ENCODE assay signal across 10 cellular contexts in the genomic region with DNA sequence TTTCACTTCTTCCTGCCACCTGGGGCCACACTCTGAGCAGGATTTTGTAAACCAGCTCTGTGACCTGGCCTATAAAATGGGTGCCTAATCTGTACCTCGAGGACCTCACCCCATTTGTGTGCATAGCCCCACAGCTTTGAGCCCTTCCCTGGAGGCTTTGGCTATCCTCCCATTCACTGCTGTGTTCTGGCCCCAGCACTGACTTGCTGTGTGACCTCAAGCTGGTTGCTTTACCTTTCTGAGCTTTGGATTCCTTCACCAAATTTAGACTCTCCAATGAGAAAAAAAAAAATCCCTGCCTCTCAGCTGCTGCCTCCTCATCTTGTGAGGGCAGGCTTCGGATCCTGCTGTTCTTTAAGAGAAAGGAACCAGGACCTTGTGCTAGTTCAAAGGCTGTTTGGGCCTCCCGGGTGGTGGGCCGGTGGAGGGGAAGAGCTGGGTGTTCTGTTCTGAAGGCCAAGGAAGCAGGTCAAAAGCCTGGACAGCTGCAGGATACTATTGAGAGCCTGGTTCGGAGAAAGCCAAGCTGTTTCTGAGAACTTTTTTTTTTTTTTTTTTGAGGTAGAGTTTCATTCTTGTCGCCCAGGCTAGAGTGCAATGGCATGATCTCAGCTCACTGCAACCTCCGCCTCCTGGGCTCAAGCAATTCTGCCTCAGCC. TPM values are rescaled to one million over a fixed set of nuclear protein-coding genes. Genes with fewer than 3 reads are reported as not detected.
A peak's percentile ranks its signal among the peaks of the same experiment; 100 is the strongest.
DNase-seq lines count a peak whose midpoint lies in the region; ATAC-seq, FAIRE-seq and TF ChIP-seq lines count a peak whose summit lies in the region.
"Had no signal": no experiment of that assay in that cellular context is flagged by ENCODE, and none has a peak within 500 bp of the region (broad histone marks: within the 10 kb centered on the region; RNA-seq: fewer than 3 reads in every experiment).

No MANE protein-coding gene starts in this region.

- H3K27ac ChIP-seq in kidney (ENCODE audit: low read depth in 2 of 2, low read length in 2 of 2) (no peak overlapping the region), thymus (ENCODE audit: low read depth) (peak overlapping the region; percentile 38)

- H3K9ac ChIP-seq in kidney (ENCODE audit: low read length in 2 of 2) = no peak overlapping the region

- WGBS in thymus = 90% methylated on average over 7 of the region's 7 CpGs

- peak in 1 of 2 donors; percentile 2 for ATAC-seq in activated T-cell treated with anti-CD3 and anti-CD28 coated beads, Interleukin-2, amount 50 U/mL, for 4 hours
- no peak for ATAC-seq in HG02642 (IDR thresholded peaks at IDR 0.05; ENCODE audit: poor library complexity, unreplicated experiment)

- no peak overlapping the region for H3K4me3 Mint-ChIP-seq in activated T-cell treated with anti-CD3 and anti-CD28 coated beads, Interleukin-2, amount 50 U/mL, for 24 hours
- H3K4me3 Mint-ChIP-seq in activated T-cell treated with anti-CD3 and anti-CD28 coated beads, Interleukin-2, amount 50 U/mL, for 4 hours = peak overlapping the region; percentile 8

- H3K4me1 ChIP-seq in kidney (ENCODE audit: control insufficient read depth in 1 of 2, insufficient read depth in 1 of 2, low read depth in 1 of 2, low read length in 2 of 2) (peaks cover 30 to 48% of the 10 kb centered on the region in 2 donors), thymus (ENCODE audit: control insufficient read depth, insufficient read depth, low read length) (peaks cover 22% of the 10 kb centered on the region)

- H3K27me3 Mint-ChIP-seq in activated T-cell treated with anti-CD3 and anti-CD28 coated beads, Interleukin-2, amount 50 U/mL, for 24 hours = no peaks in the 10 kb centered on the region
- no peaks in the 10 kb centered on the region for H3K27me3 Mint-ChIP-seq in activated T-cell treated with anti-CD3 and anti-CD28 coated beads, Interleukin-2, amount 50 U/mL, for 4 hours (ENCODE audit: low read depth)

- H3K36me3 Mint-ChIP-seq in activated T-cell treated with anti-CD3 and anti-CD28 coated beads, Interleukin-2, amount 50 U/mL, for 24 hours (ENCODE audit: low read depth) = peaks cover 58% of the 10 kb centered on the region
- H3K36me3 Mint-ChIP-seq in activated T-cell treated with anti-CD3 and anti-CD28 coated beads, Interleukin-2, amount 50 U/mL, for 4 hours (ENCODE audit: insufficient read depth) = peaks cover 33% of the 10 kb centered on the region

- intact Hi-C loops in kidney (cut with DNase I) = no loop called here

- H3K27ac Mint-ChIP-seq in activated T-cell treated with anti-CD3 and anti-CD28 coated beads, Interleukin-2, amount 50 U/mL, for 24 hours = peak overlapping the region; percentile 90

- FAIRE-seq in kidney (lab: Jason Lieb, UNC) = no peak
- FAIRE-seq: endometrium had no signal

- H3K36me3 ChIP-seq in kidney (ENCODE audit: control insufficient read depth in 1 of 2, insufficient read depth in 2 of 2, low read length in 2 of 2) (peaks cover 15 to 19% of the 10 kb centered on the region in 2 donors), thymus (ENCODE audit: control insufficient read depth, insufficient read depth) (peaks cover 43% of the 10 kb centered on the region)

- TF ChIP-seq CTCF in kidney (IDR thresholded peaks at IDR 0.05; ENCODE audit: borderline replicate concordance, extremely low read depth, insufficient read depth) = no peak

- H3K9me3 ChIP-seq in kidney (ENCODE audit: control insufficient read depth in 1 of 2, low read length in 2 of 2) (no peaks in the 10 kb centered on the region), thymus (ENCODE audit: control insufficient read depth) (no peaks in the 10 kb centered on the region)

- no peaks in the 10 kb centered on the region for H3K9me3 Mint-ChIP-seq in activated T-cell treated with anti-CD3 and anti-CD28 coated beads, Interleukin-2, amount 50 U/mL, for 24 hours
- H3K9me3 Mint-ChIP-seq in activated T-cell treated with anti-CD3 and anti-CD28 coated beads, Interleukin-2, amount 50 U/mL, for 4 hours = no peaks in the 10 kb centered on the region

- no peak for DNase-seq in activated T-cell treated with anti-CD3 and anti-CD28 coated beads, Interleukin-2, amount 50 U/mL, for 24 hours
- DNase-seq in activated T-cell treated with anti-CD3 and anti-CD28 coated beads for 4 hours = no peak
- DNase-seq in activated T-cell treated with anti-CD3 and anti-CD28 coated beads, Interleukin-2, amount 50 U/mL, for 4 hours = no peak
- peak; percentile 9 for DNase-seq in kidney
- no peak for DNase-seq in stimulated activated CD4-positive, alpha-beta T cell treated with anti-CD3 and anti-CD28 coated beads, Interleukin-4, amount 100 ng/mL, for 24 hours
- no peak for DNase-seq in activated gamma-delta T cell (lab: John Stamatoyannopoulos, UW)
- DNase-seq: KG1 had no signal

- H3K4me1 Mint-ChIP-seq in activated T-cell treated with anti-CD3 and anti-CD28 coated beads, Interleukin-2, amount 50 U/mL, for 24 hours (ENCODE audit: low read depth) = peaks cover 60% of the 10 kb centered on the region
- H3K4me1 Mint-ChIP-seq in activated T-cell treated with anti-CD3 and anti-CD28 coated beads, Interleukin-2, amount 50 U/mL, for 4 hours (ENCODE audit: low read depth) = peaks cover 67% of the 10 kb centered on the region

- H3K4me3 ChIP-seq in kidney (ENCODE audit: low read length in 2 of 2) (no peak overlapping the region), thymus (ENCODE audit: low read length) (no peak overlapping the region)

- no peaks in the 10 kb centered on the region for H3K27me3 ChIP-seq in thymus (ENCODE audit: control insufficient read depth, insufficient read depth)

RNA-seq across cellular contexts. Expression of gene PYGM, which starts 1.1 kb away (rescaled TPM):
- 1 to 10 TPM; 1.7 to 2.7 (median 2.1) TPM for total RNA-seq in activated T-cell treated with anti-CD3 and anti-CD28 coated beads, Interleukin-2, amount 50 U/mL, for 4 hours
- 8.6 TPM for total RNA-seq in kidney
- 2.5 TPM for polyA plus RNA-seq in kidney (ENCODE audit: insufficient read depth, low read depth, low replicate concordance)
- polyA plus RNA-seq in thymus = 3.5 TPM

RNA-seq across cellular contexts. Expression of gene RASGRP2, which starts 16.9 kb away (rescaled TPM):
- total RNA-seq in activated T-cell treated with anti-CD3 and anti-CD28 coated beads, Interleukin-2, amount 50 U/mL, for 4 hours = 1 to 10 TPM; 2.6 to 3.7 (median 2.9) TPM
- total RNA-seq in kidney = 42.6 TPM
- 14.1 TPM for polyA plus RNA-seq in kidney (ENCODE audit: insufficient read depth, low read depth, low replicate concordance)
- 227 TPM for polyA plus RNA-seq in thymus

RNA-seq across cellular contexts. Expression of gene SF1, which starts 17.5 kb away (rescaled TPM):
- total RNA-seq in activated T-cell treated with anti-CD3 and anti-CD28 coated beads, Interleukin-2, amount 50 U/mL, for 4 hours = 100 to 1,000 TPM; 549 to 586 (median 553) TPM
- 320 TPM for total RNA-seq in kidney
- polyA plus RNA-seq in kidney (ENCODE audit: insufficient read depth, low read depth, low replicate concordance) (87.5 TPM), thymus (134 TPM)

RNA-seq across cellular contexts. Expression of gene NRXN2, which starts 37.9 kb away (rescaled TPM):
- total RNA-seq in activated T-cell treated with anti-CD3 and anti-CD28 coated beads, Interleukin-2, amount 50 U/mL, for 4 hours = 1 to 10 TPM in 1 of 3 donors, under 1 TPM in 2; 0.16 to 1.0 (median 0.71) TPM
- 13.3 TPM for total RNA-seq in kidney
- 22.0 TPM for polyA plus RNA-seq in kidney (ENCODE audit: insufficient read depth, low read depth, low replicate concordance)
- 1.6 TPM for polyA plus RNA-seq in thymus

RNA-seq across cellular contexts. Expression of gene MAP4K2, which starts 42.1 kb away (rescaled TPM):
- total RNA-seq in activated T-cell treated with anti-CD3 and anti-CD28 coated beads, Interleukin-2, amount 50 U/mL, for 4 hours = 10 to 100 TPM; 42.2 to 51.5 (median 43.7) TPM
- 12.5 TPM for total RNA-seq in kidney
- polyA plus RNA-seq in kidney (ENCODE audit: insufficient read depth, low read depth, low replicate concordance) (15.4 TPM), thymus (37.6 TPM)
